ENCODE assay signal across 10 cellular contexts in genomic region chr17:36849871-36850348, GRCh38.
DNase-seq lines count a peak whose midpoint lies in the region; ATAC-seq, FAIRE-seq and TF ChIP-seq lines count a peak whose summit lies in the region.
"Had no signal": no experiment of that assay in that cellular context is flagged by ENCODE, and none has a peak within 500 bp of the region (broad histone marks: within the 10 kb centered on the region; RNA-seq: fewer than 3 reads in every experiment).

No MANE protein-coding gene starts in this region.

- H3K4me1 ChIP-seq in GM23338 (ENCODE audit: insufficient read depth), result peaks cover 12% of the 10 kb centered on the region
- peaks cover 15% of the 10 kb centered on the region for H3K4me1 ChIP-seq in SJCRH30
- H3K4me1 ChIP-seq in endothelial cell of umbilical vein (ENCODE audit: control insufficient read depth, extremely low read depth, insufficient read depth, low read length), result peaks cover 46% of the 10 kb centered on the region

- H2AFZ ChIP-seq in GM23338 (no peak overlapping the region), endothelial cell of umbilical vein (ENCODE audit: low read depth, low read length) (peak overlapping the region; percentile 53)

- H3K79me2 ChIP-seq in GM23338 (replicated peaks; ENCODE audit: insufficient read depth), result no peaks in the 10 kb centered on the region
- H3K79me2 ChIP-seq in endothelial cell of umbilical vein (ENCODE audit: control insufficient read depth, insufficient read depth, low read length), result no peaks in the 10 kb centered on the region

- H3K9me1 ChIP-seq in endothelial cell of umbilical vein (replicated peaks; ENCODE audit: control insufficient read depth, extremely low read depth, insufficient read depth, low read length), result no peaks in the 10 kb centered on the region

- dilution Hi-C loops in endothelial cell of umbilical vein (cut with MboI; ENCODE audit: extremely low pct_ligation_motif_present, low sequenced_read_pairs), result no loop called here

- H3K9me3 ChIP-seq in SJCRH30 (replicated peaks), result no peaks in the 10 kb centered on the region
- no peaks in the 10 kb centered on the region for H3K9me3 ChIP-seq in endothelial cell of umbilical vein (replicated peaks; ENCODE audit: control insufficient read depth, insufficient read depth, low read length)

- CTCF ChIA-PET in endothelial cell of umbilical vein (lab: Charles Lee), result interaction anchor here (1.9 kb wide), 1 partner anchor 9 kb away, joined by 6 read pairs; no protein-coding TSS in a partner anchor

- peak overlapping the region; percentile 22 for H3K9ac ChIP-seq in endothelial cell of umbilical vein (replicated peaks; ENCODE audit: extremely low read depth, insufficient read depth, low read length)

- peaks cover 4% of the 10 kb centered on the region for H3K27me3 Mint-ChIP-seq in GM23338 (ENCODE audit: insufficient read depth, low read depth, poor library complexity)

- H3K4me3 ChIP-seq in GM23338 (no peak overlapping the region), SJCRH30 (no peak overlapping the region), endothelial cell of umbilical vein (replicated peaks in 1 of 3; ENCODE audit: insufficient read depth in 1 of 3, low read depth in 1 of 3, low read length in 3 of 3) (no peak overlapping the region)

- no peaks in the 10 kb centered on the region for H3K9me3 Mint-ChIP-seq in GM23338
- H3K9me3 Mint-ChIP-seq: effector memory CD8-positive, alpha-beta T cell had no signal

- ATAC-seq in GM23338 (peak; percentile 46), GM21529 (IDR thresholded peaks at IDR 0.05; ENCODE audit: unreplicated experiment) (no peak)
- ATAC-seq: effector memory CD8-positive, alpha-beta T cell had no signal

- H3K27me3 ChIP-seq in GM23338 (ENCODE audit: insufficient read depth), result peaks cover 4% of the 10 kb centered on the region; the same call in 1 of the 2 replicates
- peaks cover 6% of the 10 kb centered on the region; the same call in 1 of the 2 replicates for H3K27me3 ChIP-seq in SJCRH30
- H3K27me3 ChIP-seq in endothelial cell of umbilical vein (ENCODE audit: control insufficient read depth in 2 of 2, insufficient read depth in 2 of 2, low read length in 2 of 2), result no peaks in the 10 kb centered on the region

- no peak overlapping the region for H3K27ac ChIP-seq in GM23338 (ENCODE audit: low read depth)
- H3K27ac ChIP-seq in SJCRH30, result no peak overlapping the region
- peak overlapping the region; percentile 97 for H3K27ac ChIP-seq in endothelial cell of umbilical vein (ENCODE audit: insufficient read depth, low read depth, low read length)

- H3F3A ChIP-seq in GM23338 (replicated peaks; ENCODE audit: low read depth), result no peaks in the 10 kb centered on the region

- intact Hi-C loops in endothelial cell of umbilical vein (cut with micrococcal nuclease), result loop anchor here (2.0 to 5.0 kb wide), 2 partner anchors 82 to 99 kb away; partner anchors contain the start of gene AATF

- no peak for TF ChIP-seq POLR2A in endothelial cell of umbilical vein (IDR thresholded peaks at IDR 0.05; ENCODE audit: low read depth, low read length)

- H3K36me3 Mint-ChIP-seq in GM23338 (ENCODE audit: low read depth), result no peaks in the 10 kb centered on the region

- no peak overlapping the region for H3K4me2 ChIP-seq in GM23338
- H3K4me2 ChIP-seq in endothelial cell of umbilical vein (ENCODE audit: insufficient read depth, low read length), result peak overlapping the region; percentile 64

- no peaks in the 10 kb centered on the region; the same call in 1 of the 2 replicates for H3K9me2 ChIP-seq in GM23338 (ENCODE audit: insufficient read depth)

- DNase-seq in GM23338 (ENCODE audit: low spot score) (no peak), SJCRH30 (peak; percentile 54 to 68), endothelial cell of umbilical vein (ENCODE audit: low read depth, low spot score) (peak; percentile 59), NCI-H187 (lab: John Stamatoyannopoulos, UW) (no peak), NCI-H526 treated with DMSO at 0.1 percent for 48 hours (lab: John Stamatoyannopoulos, UW) (no peak), NCI-H2081 (lab: John Stamatoyannopoulos, UW) (no peak)
- DNase-seq in stimulated activated CD4-positive, alpha-beta T cell treated with anti-CD3 and anti-CD28 coated beads, TNF-alpha, amount 100 ng/mL, for 48 hours (ENCODE audit: low read depth in 3 of 3), result peak; percentile 27 to 51 (median 40)
- DNase-seq: NCI-H1048 had no signal

- no peaks in the 10 kb centered on the region for H3K36me3 ChIP-seq in GM23338 (ENCODE audit: insufficient read depth)
- no peaks in the 10 kb centered on the region for H3K36me3 ChIP-seq in SJCRH30
- no peaks in the 10 kb centered on the region for H3K36me3 ChIP-seq in endothelial cell of umbilical vein (ENCODE audit: control insufficient read depth in 2 of 2, extremely low read depth in 1 of 2, insufficient read depth in 2 of 2, low read length in 2 of 2)

- no peak overlapping the region for H3K27ac Mint-ChIP-seq in GM23338

- peak; percentile 34 to 40; a peak in 2 of 4 replicates for TF ChIP-seq CTCF in GM23338 (conservative IDR thresholded peaks at IDR 0.05; ENCODE audit: low read depth in 2 of 2)
- peak in 1 of 2 donors; percentile 33 for TF ChIP-seq CTCF in endothelial cell of umbilical vein (IDR thresholded peaks at IDR 0.05; ENCODE audit: extremely low read depth in 1 of 2, insufficient read depth in 1 of 2, low read depth in 1 of 2, low read length in 2 of 2)

- BruUV-seq in endothelial cell of umbilical vein (replicated peaks; lab: Mats Ljungman, UMichigan), result no TSS peak

- H3K4me3 Mint-ChIP-seq in GM23338, result no peak overlapping the region
- H3K4me3 Mint-ChIP-seq: effector memory CD8-positive, alpha-beta T cell had no signal

- peaks cover 24% of the 10 kb centered on the region for H3K4me1 Mint-ChIP-seq in GM23338

- POLR2A ChIA-PET in endothelial cell of umbilical vein (lab: Charles Lee), result no interaction called here

- FAIRE-seq in endothelial cell of umbilical vein (lab: Jason Lieb, UNC), result no peak

- H4K20me1 ChIP-seq in GM23338 (replicated peaks; ENCODE audit: insufficient read depth), result no peaks in the 10 kb centered on the region
- H4K20me1 ChIP-seq in endothelial cell of umbilical vein (replicated peaks; ENCODE audit: control insufficient read depth, extremely low read depth, insufficient read depth, low read length), result no peaks in the 10 kb centered on the region

TF ChIP-seq in GM23338, 12 proteins besides CTCF, POLR2A, EP300 and RAD21 (continues in another document):
- TF ChIP-seq STAT1 (IDR thresholded peaks at IDR 0.05; ENCODE audit: unreplicated experiment) (no peak), JUNB (IDR thresholded peaks at IDR 0.05; ENCODE audit: unreplicated experiment) (no peak), ETS1 (IDR thresholded peaks at IDR 0.05) (no peak)

TF ChIP-seq in endothelial cell of umbilical vein, 7 proteins besides CTCF, POLR2A, EP300 and RAD21:
- TF ChIP-seq, protein P1, sequence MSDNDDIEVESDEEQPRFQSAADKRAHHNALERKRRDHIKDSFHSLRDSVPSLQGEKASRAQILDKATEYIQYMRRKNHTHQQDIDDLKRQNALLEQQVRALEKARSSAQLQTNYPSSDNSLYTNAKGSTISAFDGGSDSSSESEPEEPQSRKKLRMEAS (IDR thresholded peaks at IDR 0.05; ENCODE audit: insufficient read depth, insufficient read length), result no peak
- TF ChIP-seq EZH2 (IDR thresholded peaks at IDR 0.05; ENCODE audit: borderline replicate concordance, low read depth, low read length, severe bottlenecking) (no peak), JUN (IDR thresholded peaks at IDR 0.05; ENCODE audit: borderline replicate concordance, insufficient read depth, insufficient read length, low read depth) (peak; percentile 59), MYC (IDR thresholded peaks at IDR 0.05; ENCODE audit: low read depth, low read length) (no peak), GATA2 (IDR thresholded peaks at IDR 0.05; ENCODE audit: insufficient read depth, insufficient read length, low read depth, low read length) (peak; percentile 81), FOS (IDR thresholded peaks at IDR 0.05; ENCODE audit: borderline replicate concordance, insufficient read depth, low read length) (peak; percentile 56), POLR2AphosphoS5 (IDR thresholded peaks at IDR 0.05; ENCODE audit: insufficient read depth, low read depth, low read length) (peak; percentile 86)

Comparison
In these comparisons a context has a peak if more than half of its experiments do, and no peak if none do; other contexts are left out.
1. DNase-seq: peak in SJCRH30 (2 of 2), endothelial cell of umbilical vein (single experiment) and stimulated activated CD4-positive, alpha-beta T cell treated with anti-CD3 and anti-CD28 coated beads, TNF-alpha, amount 100 ng/mL, for 48 hours (3 of 3); none in GM23338 (single experiment), NCI-H187 (0 of 2), NCI-H526 treated with DMSO at 0.1 percent for 48 hours (single experiment) and NCI-H2081 (0 of 2).